In the genomic region with DNA sequence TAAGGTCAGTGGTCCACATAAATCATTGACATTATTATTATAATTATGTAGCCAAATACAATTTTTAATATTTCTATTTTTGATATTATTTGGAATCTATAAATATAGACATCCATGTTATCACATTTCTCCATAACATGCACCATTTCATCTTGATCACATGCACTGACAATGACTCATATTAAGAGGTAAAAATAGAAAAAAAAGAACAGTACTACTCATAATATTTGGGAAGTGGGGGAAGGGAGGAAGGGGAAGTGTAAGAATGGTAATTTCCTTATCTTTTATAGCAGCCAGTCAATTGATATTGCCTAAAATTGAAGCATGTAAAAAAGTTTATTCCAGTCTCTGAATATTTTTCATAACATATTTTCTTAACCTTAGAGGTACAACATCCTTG, we compare ENCODE assay signal across 15 cellular contexts.
"Had no signal": no experiment of that assay in that cellular context is flagged by ENCODE, and none has a peak within 500 bp of the region (broad histone marks: within the 10 kb centered on the region; RNA-seq: fewer than 3 reads in every experiment).

No MANE protein-coding gene starts in this region.

- H3K9me3 ChIP-seq: sigmoid colon, upper lobe of left lung had no signal

- H3K27ac ChIP-seq: brain microvascular endothelial cell, upper lobe of left lung had no signal

- DNase-seq: activated effector memory CD4-positive, alpha-beta T cell treated with Interleukin-2 at 50 U/mL for 16 hours; activated T-cell treated with anti-CD3 and anti-CD28 coated beads, Interleukin-2, amount 50 U/mL, for 1 hour; amygdala; brain microvascular endothelial cell; erythroblast; glutamatergic neuron; mammary epithelial cell; occipital lobe; sigmoid colon; stimulated activated CD4-positive, alpha-beta T cell treated with anti-CD3 and anti-CD28 coated beads, Interleukin-12 subunit alpha, Interleukin-12 subunit beta, amount 100 ng/mL, for 4 hours; T-helper 1 cell; upper lobe of left lung had no signal

- H3K4me3 ChIP-seq: sigmoid colon, upper lobe of left lung had no signal

- H3K36me3 ChIP-seq: brain microvascular endothelial cell, sigmoid colon, upper lobe of left lung had no signal

- ATAC-seq: activated CD4-positive, CD25-positive, alpha-beta regulatory T cell treated with anti-CD3 and anti-CD28 coated beads, Interleukin-2, amount 50 U/mL, for 24 hours; activated naive CD4-positive, alpha-beta T cell treated with anti-CD3 and anti-CD28 coated beads, Interleukin-2, amount 50 U/mL, for 72 hours; natural killer cell treated with Interleukin-12 subunit alpha and Interleukin-12 subunit beta and Interleukin-15 and Interleukin-18, amount 100 ng/mL, for 72 hours had no signal

- H3K27me3 ChIP-seq: brain microvascular endothelial cell, sigmoid colon, upper lobe of left lung had no signal
